Comparison of ENCODE assay signal across 11 cellular contexts in the genomic region with DNA sequence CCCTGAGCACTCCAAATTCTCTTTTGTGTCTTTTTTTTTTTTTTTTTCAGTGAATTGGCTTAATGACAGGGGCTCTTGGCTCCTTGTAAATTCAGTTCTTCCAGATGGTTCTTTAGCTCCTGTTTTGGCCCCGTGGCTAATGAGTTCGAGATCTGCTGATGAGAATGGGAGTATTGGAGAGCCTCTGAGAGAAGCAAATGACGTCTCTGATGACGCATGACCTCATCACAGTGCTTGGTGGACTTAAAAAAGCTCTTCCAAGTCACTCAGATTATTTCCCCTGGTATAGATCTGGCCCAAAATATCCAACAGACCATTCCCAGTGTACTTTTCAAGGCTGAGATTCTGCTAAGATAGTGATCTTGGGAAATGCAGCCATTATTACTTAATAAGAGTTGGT.
"Had no signal": no experiment of that assay in that cellular context is flagged by ENCODE, and none has a peak within 500 bp of the region (broad histone marks: within the 10 kb centered on the region; RNA-seq: fewer than 3 reads in every experiment).

No MANE protein-coding gene starts in this region.

- H3K4me2 ChIP-seq: GM23338 had no signal

- H3K4me3 ChIP-seq: GM23248, GM23338, HAP-1 had no signal

- H3K36me3 ChIP-seq: HAP-1 had no signal

- DNase-seq: GM23248, GOT3, H7, H9, HCEC 1CT, HFFc6 had no signal

- H3K27ac ChIP-seq: GM23248 had no signal

- FAIRE-seq: H1, H54 had no signal

- H3K9me3 ChIP-seq: HAP-1 had no signal

- H2AFZ ChIP-seq: GM23248, GM23338 had no signal

- H3K4me1 ChIP-seq: HAP-1 had no signal

- ATAC-seq: GM23338, HCT116 had no signal

- H3K9ac ChIP-seq: GM23248 had no signal
